ENCODE assay signal across 1 cellular context in the genomic region with DNA sequence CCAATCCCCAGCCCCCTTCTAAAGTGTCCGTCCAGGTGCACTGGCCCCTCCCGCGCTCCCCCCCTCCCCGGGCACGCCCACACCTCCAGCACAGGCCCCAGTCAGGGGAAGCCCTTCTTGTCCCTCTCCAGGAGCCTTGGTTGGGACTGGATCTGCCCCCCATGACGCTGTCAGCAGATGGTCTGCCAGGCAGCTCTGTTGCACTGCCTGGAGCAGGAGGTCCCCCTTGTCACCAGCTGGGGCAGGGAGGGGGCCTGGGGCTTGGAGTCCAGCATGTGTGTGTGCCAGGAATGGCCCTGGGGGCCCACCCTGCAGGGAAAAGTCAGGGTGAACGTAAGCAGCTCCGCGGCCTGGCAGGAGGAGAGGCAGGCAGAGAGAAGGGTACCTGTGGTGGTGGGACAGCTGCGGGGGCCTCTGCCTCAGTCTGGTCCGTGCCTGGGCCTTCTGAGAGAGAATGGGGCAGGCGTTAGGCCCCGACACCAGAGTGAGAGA.
TF ChIP-seq lines count a peak whose summit lies in the region.

No MANE protein-coding gene starts in this region.

TF ChIP-seq in IMR-90, 13 proteins besides CTCF, POLR2A, EP300 and RAD21:
- no peak for TF ChIP-seq USF2 (IDR thresholded peaks at IDR 0.05; ENCODE audit: low read depth, low read length)
- no peak for TF ChIP-seq MAFK (IDR thresholded peaks at IDR 0.05; ENCODE audit: low read depth, low read length)
- no peak for TF ChIP-seq RCOR1 (IDR thresholded peaks at IDR 0.05; ENCODE audit: insufficient replicate concordance, low read length)
- TF ChIP-seq ELK1 (IDR thresholded peaks at IDR 0.05; ENCODE audit: borderline replicate concordance, low read depth, low read length) = no peak
- TF ChIP-seq BHLHE40 (IDR thresholded peaks at IDR 0.05; ENCODE audit: low read depth, low read length) = no peak
- TF ChIP-seq FOS (IDR thresholded peaks at IDR 0.05; ENCODE audit: low read depth, low read length) = no peak
- TF ChIP-seq SMC3 (IDR thresholded peaks at IDR 0.05; ENCODE audit: low read depth, low read length) = no peak
- TF ChIP-seq MXI1 (IDR thresholded peaks at IDR 0.05; ENCODE audit: borderline replicate concordance, low read depth, low read length) = no peak
- no peak for TF ChIP-seq RFX5 (IDR thresholded peaks at IDR 0.05; ENCODE audit: low read depth, low read length)
- TF ChIP-seq NFE2L2 (IDR thresholded peaks at IDR 0.05; ENCODE audit: low read depth, low read length) = no peak
- no peak for TF ChIP-seq CHD1 (IDR thresholded peaks at IDR 0.05; ENCODE audit: low read depth, low read length)
- no peak for TF ChIP-seq CEBPB (IDR thresholded peaks at IDR 0.05; ENCODE audit: low read depth, low read length)
- TF ChIP-seq MAZ (IDR thresholded peaks at IDR 0.05; ENCODE audit: borderline replicate concordance, low read depth, low read length) = no peak
